1 cellular context compared by ENCODE assay signal in the genomic region with DNA sequence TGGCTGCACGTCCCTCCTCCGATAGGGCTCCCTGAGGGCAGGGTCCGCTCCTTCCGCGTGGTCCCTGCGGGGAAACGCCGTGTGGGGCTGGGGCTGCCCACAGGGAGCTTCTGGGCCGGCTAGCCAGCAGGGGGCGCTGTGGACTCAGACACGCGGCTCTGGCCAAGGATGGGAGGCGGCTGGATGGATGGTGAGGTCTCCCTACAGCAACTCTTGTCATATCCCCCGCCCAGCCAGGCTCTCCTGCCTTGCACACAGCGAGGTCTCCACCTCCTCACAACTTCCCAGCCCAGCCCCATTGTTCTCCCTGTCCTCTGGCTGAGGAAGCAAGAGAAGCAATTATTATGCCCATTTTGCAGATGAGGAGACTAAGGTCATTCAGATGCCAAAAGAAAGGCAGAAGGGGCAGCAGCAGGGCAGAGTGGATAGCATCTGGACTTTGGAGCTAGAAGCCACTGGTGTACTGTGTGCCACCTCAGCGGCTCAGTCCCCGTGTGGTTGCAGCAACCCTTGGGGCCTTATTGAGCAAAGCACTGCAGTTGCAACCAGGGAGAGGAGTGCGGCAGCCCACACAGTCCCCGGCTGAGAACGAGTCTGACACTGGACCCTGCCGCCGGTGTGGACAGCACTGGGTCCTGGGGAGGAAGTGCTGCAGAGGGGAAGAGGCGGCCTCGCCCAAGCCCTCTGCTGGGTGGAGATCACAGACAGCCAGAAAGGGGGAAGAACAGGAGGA.
TF ChIP-seq lines count a peak whose summit lies in the region.

No MANE protein-coding gene starts in this region.

TF ChIP-seq in HepG2, 621 proteins besides CTCF, POLR2A, EP300 and RAD21 (continued from another document and continues in another):
- TF ChIP-seq, protein P1, sequence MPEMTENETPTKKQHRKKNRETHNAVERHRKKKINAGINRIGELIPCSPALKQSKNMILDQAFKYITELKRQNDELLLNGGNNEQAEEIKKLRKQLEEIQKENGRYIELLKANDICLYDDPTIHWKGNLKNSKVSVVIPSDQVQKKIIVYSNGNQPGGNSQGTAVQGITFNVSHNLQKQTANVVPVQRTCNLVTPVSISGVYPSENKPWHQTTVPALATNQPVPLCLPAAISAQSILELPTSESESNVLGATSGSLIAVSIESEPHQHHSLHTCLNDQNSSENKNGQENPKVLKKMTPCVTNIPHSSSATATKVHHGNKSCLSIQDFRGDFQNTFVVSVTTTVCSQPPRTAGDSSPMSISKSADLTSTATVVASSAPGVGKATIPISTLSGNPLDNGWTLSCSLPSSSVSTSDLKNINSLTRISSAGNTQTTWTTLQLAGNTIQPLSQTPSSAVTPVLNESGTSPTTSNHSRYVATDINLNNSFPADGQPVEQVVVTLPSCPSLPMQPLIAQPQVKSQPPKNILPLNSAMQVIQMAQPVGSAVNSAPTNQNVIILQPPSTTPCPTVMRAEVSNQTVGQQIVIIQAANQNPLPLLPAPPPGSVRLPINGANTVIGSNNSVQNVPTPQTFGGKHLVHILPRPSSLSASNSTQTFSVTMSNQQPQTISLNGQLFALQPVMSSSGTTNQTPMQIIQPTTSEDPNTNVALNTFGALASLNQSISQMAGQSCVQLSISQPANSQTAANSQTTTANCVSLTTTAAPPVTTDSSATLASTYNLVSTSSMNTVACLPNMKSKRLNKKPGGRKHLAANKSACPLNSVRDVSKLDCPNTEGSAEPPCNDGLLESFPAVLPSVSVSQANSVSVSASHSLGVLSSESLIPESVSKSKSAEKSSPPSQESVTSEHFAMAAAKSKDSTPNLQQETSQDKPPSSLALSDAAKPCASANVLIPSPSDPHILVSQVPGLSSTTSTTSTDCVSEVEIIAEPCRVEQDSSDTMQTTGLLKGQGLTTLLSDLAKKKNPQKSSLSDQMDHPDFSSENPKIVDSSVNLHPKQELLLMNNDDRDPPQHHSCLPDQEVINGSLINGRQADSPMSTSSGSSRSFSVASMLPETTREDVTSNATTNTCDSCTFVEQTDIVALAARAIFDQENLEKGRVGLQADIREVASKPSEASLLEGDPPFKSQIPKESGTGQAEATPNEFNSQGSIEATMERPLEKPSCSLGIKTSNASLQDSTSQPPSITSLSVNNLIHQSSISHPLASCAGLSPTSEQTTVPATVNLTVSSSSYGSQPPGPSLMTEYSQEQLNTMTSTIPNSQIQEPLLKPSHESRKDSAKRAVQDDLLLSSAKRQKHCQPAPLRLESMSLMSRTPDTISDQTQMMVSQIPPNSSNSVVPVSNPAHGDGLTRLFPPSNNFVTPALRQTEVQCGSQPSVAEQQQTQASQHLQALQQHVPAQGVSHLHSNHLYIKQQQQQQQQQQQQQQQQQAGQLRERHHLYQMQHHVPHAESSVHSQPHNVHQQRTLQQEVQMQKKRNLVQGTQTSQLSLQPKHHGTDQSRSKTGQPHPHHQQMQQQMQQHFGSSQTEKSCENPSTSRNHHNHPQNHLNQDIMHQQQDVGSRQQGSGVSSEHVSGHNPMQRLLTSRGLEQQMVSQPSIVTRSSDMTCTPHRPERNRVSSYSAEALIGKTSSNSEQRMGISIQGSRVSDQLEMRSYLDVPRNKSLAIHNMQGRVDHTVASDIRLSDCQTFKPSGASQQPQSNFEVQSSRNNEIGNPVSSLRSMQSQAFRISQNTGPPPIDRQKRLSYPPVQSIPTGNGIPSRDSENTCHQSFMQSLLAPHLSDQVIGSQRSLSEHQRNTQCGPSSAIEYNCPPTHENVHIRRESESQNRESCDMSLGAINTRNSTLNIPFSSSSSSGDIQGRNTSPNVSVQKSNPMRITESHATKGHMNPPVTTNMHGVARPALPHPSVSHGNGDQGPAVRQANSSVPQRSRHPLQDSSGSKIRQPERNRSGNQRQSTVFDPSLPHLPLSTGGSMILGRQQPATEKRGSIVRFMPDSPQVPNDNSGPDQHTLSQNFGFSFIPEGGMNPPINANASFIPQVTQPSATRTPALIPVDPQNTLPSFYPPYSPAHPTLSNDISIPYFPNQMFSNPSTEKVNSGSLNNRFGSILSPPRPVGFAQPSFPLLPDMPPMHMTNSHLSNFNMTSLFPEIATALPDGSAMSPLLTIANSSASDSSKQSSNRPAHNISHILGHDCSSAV (CRISPR knock-in tag; IDR thresholded peaks at IDR 0.05; ENCODE audit: borderline replicate concordance) = no peak
- TF ChIP-seq, protein P2, sequence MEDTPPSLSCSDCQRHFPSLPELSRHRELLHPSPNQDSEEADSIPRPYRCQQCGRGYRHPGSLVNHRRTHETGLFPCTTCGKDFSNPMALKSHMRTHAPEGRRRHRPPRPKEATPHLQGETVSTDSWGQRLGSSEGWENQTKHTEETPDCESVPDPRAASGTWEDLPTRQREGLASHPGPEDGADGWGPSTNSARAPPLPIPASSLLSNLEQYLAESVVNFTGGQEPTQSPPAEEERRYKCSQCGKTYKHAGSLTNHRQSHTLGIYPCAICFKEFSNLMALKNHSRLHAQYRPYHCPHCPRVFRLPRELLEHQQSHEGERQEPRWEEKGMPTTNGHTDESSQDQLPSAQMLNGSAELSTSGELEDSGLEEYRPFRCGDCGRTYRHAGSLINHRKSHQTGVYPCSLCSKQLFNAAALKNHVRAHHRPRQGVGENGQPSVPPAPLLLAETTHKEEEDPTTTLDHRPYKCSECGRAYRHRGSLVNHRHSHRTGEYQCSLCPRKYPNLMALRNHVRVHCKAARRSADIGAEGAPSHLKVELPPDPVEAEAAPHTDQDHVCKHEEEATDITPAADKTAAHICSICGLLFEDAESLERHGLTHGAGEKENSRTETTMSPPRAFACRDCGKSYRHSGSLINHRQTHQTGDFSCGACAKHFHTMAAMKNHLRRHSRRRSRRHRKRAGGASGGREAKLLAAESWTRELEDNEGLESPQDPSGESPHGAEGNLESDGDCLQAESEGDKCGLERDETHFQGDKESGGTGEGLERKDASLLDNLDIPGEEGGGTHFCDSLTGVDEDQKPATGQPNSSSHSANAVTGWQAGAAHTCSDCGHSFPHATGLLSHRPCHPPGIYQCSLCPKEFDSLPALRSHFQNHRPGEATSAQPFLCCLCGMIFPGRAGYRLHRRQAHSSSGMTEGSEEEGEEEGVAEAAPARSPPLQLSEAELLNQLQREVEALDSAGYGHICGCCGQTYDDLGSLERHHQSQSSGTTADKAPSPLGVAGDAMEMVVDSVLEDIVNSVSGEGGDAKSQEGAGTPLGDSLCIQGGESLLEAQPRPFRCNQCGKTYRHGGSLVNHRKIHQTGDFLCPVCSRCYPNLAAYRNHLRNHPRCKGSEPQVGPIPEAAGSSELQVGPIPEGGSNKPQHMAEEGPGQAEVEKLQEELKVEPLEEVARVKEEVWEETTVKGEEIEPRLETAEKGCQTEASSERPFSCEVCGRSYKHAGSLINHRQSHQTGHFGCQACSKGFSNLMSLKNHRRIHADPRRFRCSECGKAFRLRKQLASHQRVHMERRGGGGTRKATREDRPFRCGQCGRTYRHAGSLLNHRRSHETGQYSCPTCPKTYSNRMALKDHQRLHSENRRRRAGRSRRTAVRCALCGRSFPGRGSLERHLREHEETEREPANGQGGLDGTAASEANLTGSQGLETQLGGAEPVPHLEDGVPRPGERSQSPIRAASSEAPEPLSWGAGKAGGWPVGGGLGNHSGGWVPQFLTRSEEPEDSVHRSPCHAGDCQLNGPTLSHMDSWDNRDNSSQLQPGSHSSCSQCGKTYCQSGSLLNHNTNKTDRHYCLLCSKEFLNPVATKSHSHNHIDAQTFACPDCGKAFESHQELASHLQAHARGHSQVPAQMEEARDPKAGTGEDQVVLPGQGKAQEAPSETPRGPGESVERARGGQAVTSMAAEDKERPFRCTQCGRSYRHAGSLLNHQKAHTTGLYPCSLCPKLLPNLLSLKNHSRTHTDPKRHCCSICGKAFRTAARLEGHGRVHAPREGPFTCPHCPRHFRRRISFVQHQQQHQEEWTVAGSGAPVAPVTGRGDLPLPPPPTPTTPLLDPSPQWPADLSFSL (CRISPR knock-in tag; IDR thresholded peaks at IDR 0.05) = no peak
- TF ChIP-seq CREM (IDR thresholded peaks at IDR 0.05) (no peak), CREM (CRISPR knock-in tag; IDR thresholded peaks at IDR 0.05) (no peak), ZNF468 (CRISPR knock-in tag; IDR thresholded peaks at IDR 0.05) (no peak), ZBTB42 (CRISPR knock-in tag; IDR thresholded peaks at IDR 0.05) (no peak), SIX4 (CRISPR knock-in tag; IDR thresholded peaks at IDR 0.05) (no peak), HNRNPLL (IDR thresholded peaks at IDR 0.05; ENCODE audit: low read depth, low read length, poor library complexity, severe bottlenecking) (peak; percentile 29), KLF16 (CRISPR knock-in tag; IDR thresholded peaks at IDR 0.05) (0 out of 4 replicates have a peak, but pooled peaks of 1 of the 2 experiments have one; percentile 26), FOXA1 (IDR thresholded peaks at IDR 0.05) (no peak), FOXA1 (CRISPR knock-in tag; IDR thresholded peaks at IDR 0.05) (0 out of 2 replicates have a peak, but pooled peaks have one; percentile 2), CCAR2 (optimal IDR thresholded peaks at IDR 0.05; ENCODE audit: low read depth, low read length) (no peak), MIER3 (CRISPR knock-in tag; IDR thresholded peaks at IDR 0.05; ENCODE audit: borderline replicate concordance) (no peak), ZNF556 (CRISPR knock-in tag; IDR thresholded peaks at IDR 0.05; ENCODE audit: borderline replicate concordance) (peak; percentile 57; the same call in 1 of the 2 replicates), GTF3A (CRISPR knock-in tag; conservative IDR thresholded peaks at IDR 0.05) (0 out of 2 replicates have a peak, but pooled peaks have one; percentile 72), ZZZ3 (CRISPR knock-in tag; IDR thresholded peaks at IDR 0.05; ENCODE audit: borderline replicate concordance) (no peak), KDM5B (CRISPR knock-in tag; IDR thresholded peaks at IDR 0.05; ENCODE audit: borderline replicate concordance) (peak; percentile 14), ZNF496 (CRISPR knock-in tag; IDR thresholded peaks at IDR 0.05; ENCODE audit: insufficient replicate concordance) (no peak)
- TF ChIP-seq, protein P3, sequence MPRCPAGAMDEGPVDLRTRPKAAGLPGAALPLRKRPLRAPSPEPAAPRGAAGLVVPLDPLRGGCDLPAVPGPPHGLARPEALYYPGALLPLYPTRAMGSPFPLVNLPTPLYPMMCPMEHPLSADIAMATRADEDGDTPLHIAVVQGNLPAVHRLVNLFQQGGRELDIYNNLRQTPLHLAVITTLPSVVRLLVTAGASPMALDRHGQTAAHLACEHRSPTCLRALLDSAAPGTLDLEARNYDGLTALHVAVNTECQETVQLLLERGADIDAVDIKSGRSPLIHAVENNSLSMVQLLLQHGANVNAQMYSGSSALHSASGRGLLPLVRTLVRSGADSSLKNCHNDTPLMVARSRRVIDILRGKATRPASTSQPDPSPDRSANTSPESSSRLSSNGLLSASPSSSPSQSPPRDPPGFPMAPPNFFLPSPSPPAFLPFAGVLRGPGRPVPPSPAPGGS (CRISPR knock-in tag; IDR thresholded peaks at IDR 0.05) = no peak
- TF ChIP-seq, protein P4, sequence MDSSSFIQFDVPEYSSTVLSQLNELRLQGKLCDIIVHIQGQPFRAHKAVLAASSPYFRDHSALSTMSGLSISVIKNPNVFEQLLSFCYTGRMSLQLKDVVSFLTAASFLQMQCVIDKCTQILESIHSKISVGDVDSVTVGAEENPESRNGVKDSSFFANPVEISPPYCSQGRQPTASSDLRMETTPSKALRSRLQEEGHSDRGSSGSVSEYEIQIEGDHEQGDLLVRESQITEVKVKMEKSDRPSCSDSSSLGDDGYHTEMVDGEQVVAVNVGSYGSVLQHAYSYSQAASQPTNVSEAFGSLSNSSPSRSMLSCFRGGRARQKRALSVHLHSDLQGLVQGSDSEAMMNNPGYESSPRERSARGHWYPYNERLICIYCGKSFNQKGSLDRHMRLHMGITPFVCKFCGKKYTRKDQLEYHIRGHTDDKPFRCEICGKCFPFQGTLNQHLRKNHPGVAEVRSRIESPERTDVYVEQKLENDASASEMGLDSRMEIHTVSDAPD (CRISPR knock-in tag; IDR thresholded peaks at IDR 0.05) = 0 out of 2 replicates have a peak, but pooled peaks have one; percentile 25
- TF ChIP-seq, protein P5, sequence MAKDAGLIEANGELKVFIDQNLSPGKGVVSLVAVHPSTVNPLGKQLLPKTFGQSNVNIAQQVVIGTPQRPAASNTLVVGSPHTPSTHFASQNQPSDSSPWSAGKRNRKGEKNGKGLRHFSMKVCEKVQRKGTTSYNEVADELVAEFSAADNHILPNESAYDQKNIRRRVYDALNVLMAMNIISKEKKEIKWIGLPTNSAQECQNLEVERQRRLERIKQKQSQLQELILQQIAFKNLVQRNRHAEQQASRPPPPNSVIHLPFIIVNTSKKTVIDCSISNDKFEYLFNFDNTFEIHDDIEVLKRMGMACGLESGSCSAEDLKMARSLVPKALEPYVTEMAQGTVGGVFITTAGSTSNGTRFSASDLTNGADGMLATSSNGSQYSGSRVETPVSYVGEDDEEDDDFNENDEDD (CRISPR knock-in tag; IDR thresholded peaks at IDR 0.05; ENCODE audit: borderline replicate concordance) = no peak
- TF ChIP-seq, protein P6, sequence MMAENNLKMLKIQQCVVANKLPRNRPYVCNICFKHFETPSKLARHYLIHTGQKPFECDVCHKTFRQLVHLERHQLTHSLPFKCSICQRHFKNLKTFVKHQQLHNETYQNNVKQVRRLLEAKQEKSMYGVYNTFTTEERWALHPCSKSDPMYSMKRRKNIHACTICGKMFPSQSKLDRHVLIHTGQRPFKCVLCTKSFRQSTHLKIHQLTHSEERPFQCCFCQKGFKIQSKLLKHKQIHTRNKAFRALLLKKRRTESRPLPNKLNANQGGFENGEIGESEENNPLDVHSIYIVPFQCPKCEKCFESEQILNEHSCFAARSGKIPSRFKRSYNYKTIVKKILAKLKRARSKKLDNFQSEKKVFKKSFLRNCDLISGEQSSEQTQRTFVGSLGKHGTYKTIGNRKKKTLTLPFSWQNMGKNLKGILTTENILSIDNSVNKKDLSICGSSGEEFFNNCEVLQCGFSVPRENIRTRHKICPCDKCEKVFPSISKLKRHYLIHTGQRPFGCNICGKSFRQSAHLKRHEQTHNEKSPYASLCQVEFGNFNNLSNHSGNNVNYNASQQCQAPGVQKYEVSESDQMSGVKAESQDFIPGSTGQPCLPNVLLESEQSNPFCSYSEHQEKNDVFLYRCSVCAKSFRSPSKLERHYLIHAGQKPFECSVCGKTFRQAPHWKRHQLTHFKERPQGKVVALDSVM (CRISPR knock-in tag; IDR thresholded peaks at IDR 0.05) = no peak
- TF ChIP-seq, protein P7, sequence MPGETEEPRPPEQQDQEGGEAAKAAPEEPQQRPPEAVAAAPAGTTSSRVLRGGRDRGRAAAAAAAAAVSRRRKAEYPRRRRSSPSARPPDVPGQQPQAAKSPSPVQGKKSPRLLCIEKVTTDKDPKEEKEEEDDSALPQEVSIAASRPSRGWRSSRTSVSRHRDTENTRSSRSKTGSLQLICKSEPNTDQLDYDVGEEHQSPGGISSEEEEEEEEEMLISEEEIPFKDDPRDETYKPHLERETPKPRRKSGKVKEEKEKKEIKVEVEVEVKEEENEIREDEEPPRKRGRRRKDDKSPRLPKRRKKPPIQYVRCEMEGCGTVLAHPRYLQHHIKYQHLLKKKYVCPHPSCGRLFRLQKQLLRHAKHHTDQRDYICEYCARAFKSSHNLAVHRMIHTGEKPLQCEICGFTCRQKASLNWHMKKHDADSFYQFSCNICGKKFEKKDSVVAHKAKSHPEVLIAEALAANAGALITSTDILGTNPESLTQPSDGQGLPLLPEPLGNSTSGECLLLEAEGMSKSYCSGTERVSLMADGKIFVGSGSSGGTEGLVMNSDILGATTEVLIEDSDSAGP (CRISPR knock-in tag; IDR thresholded peaks at IDR 0.05; ENCODE audit: borderline replicate concordance) = peak; percentile 72; the same call in 1 of the 2 replicates
- TF ChIP-seq, protein P8, sequence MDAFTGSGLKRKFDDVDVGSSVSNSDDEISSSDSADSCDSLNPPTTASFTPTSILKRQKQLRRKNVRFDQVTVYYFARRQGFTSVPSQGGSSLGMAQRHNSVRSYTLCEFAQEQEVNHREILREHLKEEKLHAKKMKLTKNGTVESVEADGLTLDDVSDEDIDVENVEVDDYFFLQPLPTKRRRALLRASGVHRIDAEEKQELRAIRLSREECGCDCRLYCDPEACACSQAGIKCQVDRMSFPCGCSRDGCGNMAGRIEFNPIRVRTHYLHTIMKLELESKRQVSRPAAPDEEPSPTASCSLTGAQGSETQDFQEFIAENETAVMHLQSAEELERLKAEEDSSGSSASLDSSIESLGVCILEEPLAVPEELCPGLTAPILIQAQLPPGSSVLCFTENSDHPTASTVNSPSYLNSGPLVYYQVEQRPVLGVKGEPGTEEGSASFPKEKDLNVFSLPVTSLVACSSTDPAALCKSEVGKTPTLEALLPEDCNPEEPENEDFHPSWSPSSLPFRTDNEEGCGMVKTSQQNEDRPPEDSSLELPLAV (CRISPR knock-in tag; conservative IDR thresholded peaks at IDR 0.05; ENCODE audit: low read depth) = no peak
